33 cellular contexts compared by ENCODE assay signal in genomic region chr10:74262856-74263255, GRCh38.
"Had no signal": no experiment of that assay in that cellular context is flagged by ENCODE, and none has a peak within 500 bp of the region (broad histone marks: within the 10 kb centered on the region; RNA-seq: fewer than 3 reads in every experiment).

No MANE protein-coding gene starts in this region.

- H3K36me3 Mint-ChIP-seq: mesothelial cell of epicardium had no signal

- FAIRE-seq: kidney, pancreas, small intestine, TTC549 had no signal

- H3K9me3 Mint-ChIP-seq: activated CD4-positive, alpha-beta memory T cell treated with anti-CD3 and anti-CD28 coated beads, Interleukin-2, amount 10 ng/mL, durations not matched to agents 7 days and 5 days; activated CD4-positive, alpha-beta T cell treated with anti-CD3 and anti-CD28 coated beads, Interleukin-2, amount 10 ng/mL, durations not matched to agents 7 days and 5 days; activated naive CD4-positive, alpha-beta T cell treated with anti-CD3 and anti-CD28 coated beads for 36 hours; activated naive CD8-positive, alpha-beta T cell treated with anti-CD3 and anti-CD28 coated beads, Interleukin-2, amount 10 ng/mL, durations not matched to agents 7 days and 5 days; activated T-cell treated with anti-CD3 and anti-CD28 coated beads, Interleukin-2, amount 50 U/mL, for 24 hours; mesothelial cell of epicardium; stimulated activated memory B cell treated with anti-CD40 and anti-IgM and Interleukin-4, amounts not matched to agents 10 μg/mL and 1 μg/mL and 100 μg/mL, for 72 hours had no signal

- ATAC-seq: activated CD4-positive, CD25-positive, alpha-beta regulatory T cell treated with anti-CD3 and anti-CD28 coated beads, Interleukin-2, amount 50 U/mL, for 24 hours; left colon; naive thymus-derived CD4-positive, alpha-beta T cell; pancreas; stimulated activated memory B cell treated with anti-CD40 and anti-IgM and Interleukin-4, amounts not matched to agents 10 μg/mL and 1 μg/mL and 100 μg/mL, for 72 hours; upper lobe of right lung had no signal

- H3K27ac Mint-ChIP-seq: activated CD4-positive, alpha-beta memory T cell treated with anti-CD3 and anti-CD28 coated beads, Interleukin-2, amount 10 ng/mL, durations not matched to agents 7 days and 5 days; activated CD4-positive, alpha-beta T cell treated with anti-CD3 and anti-CD28 coated beads, Interleukin-2, amount 10 ng/mL, durations not matched to agents 7 days and 5 days; activated naive CD4-positive, alpha-beta T cell treated with anti-CD3 and anti-CD28 coated beads for 36 hours; activated naive CD8-positive, alpha-beta T cell treated with anti-CD3 and anti-CD28 coated beads, Interleukin-2, amount 10 ng/mL, durations not matched to agents 7 days and 5 days; activated T-cell treated with anti-CD3 and anti-CD28 coated beads, Interleukin-2, amount 50 U/mL, for 24 hours; mesothelial cell of epicardium; stimulated activated memory B cell treated with anti-CD40 and anti-IgM and Interleukin-4, amounts not matched to agents 10 μg/mL and 1 μg/mL and 100 μg/mL, for 72 hours had no signal

- DNase-seq: activated CD4-positive, alpha-beta memory T cell treated with anti-CD3 and anti-CD28 coated beads, Interleukin-2, amount 10 ng/mL, durations not matched to agents 7 days and 5 days; activated CD4-positive, alpha-beta T cell treated with anti-CD3 and anti-CD28 coated beads, Interleukin-2, amount 10 ng/mL, durations not matched to agents 7 days and 5 days; activated CD8-positive, alpha-beta memory T cell treated with anti-CD3 and anti-CD28 coated beads, Interleukin-2, amount 50 U/mL, for 48 hours; activated effector memory CD4-positive, alpha-beta T cell treated with Interleukin-2 at 50 U/mL for 16 hours; activated naive CD4-positive, alpha-beta T cell treated with anti-CD3 and anti-CD28 coated beads for 36 hours; activated naive CD8-positive, alpha-beta T cell treated with anti-CD3 and anti-CD28 coated beads, Interleukin-2, amount 10 ng/mL, durations not matched to agents 7 days and 5 days; activated T-cell treated with anti-CD3 and anti-CD28 coated beads, Interleukin-2, amount 50 U/mL, for 24 hours; amygdala; caudate nucleus; cortex of kidney; head of caudate nucleus; hippocampal formation; kidney; left colon; mammary epithelial cell; naive thymus-derived CD4-positive, alpha-beta T cell; pancreas; sigmoid colon; small intestine; stimulated activated CD4-positive, alpha-beta T cell treated with anti-CD3 and anti-CD28 coated beads, Interleukin-1b, Interleukin-23, amount 100 ng/mL, for 48 hours; stimulated activated CD4-positive, alpha-beta T cell treated with anti-CD3 and anti-CD28 coated beads, Interleukin-4, amount 100 ng/mL, for 4 hours; stimulated activated CD8-positive, alpha-beta memory T cell treated with anti-CD3 and anti-CD28 coated beads, Interleukin-4, amount 100 ng/mL, for 48 hours; stomach; T-helper 9 cell; thyroid gland; upper lobe of right lung; WERI-Rb-1 had no signal

- H3K27me3 Mint-ChIP-seq: activated CD4-positive, alpha-beta memory T cell treated with anti-CD3 and anti-CD28 coated beads, Interleukin-2, amount 10 ng/mL, durations not matched to agents 7 days and 5 days; activated CD4-positive, alpha-beta T cell treated with anti-CD3 and anti-CD28 coated beads, Interleukin-2, amount 10 ng/mL, durations not matched to agents 7 days and 5 days; activated naive CD8-positive, alpha-beta T cell treated with anti-CD3 and anti-CD28 coated beads, Interleukin-2, amount 10 ng/mL, durations not matched to agents 7 days and 5 days; activated T-cell treated with anti-CD3 and anti-CD28 coated beads, Interleukin-2, amount 50 U/mL, for 24 hours; naive thymus-derived CD4-positive, alpha-beta T cell; stimulated activated memory B cell treated with anti-CD40 and anti-IgM and Interleukin-4, amounts not matched to agents 10 μg/mL and 1 μg/mL and 100 μg/mL, for 72 hours had no signal

- H3K4me3 Mint-ChIP-seq: activated CD4-positive, alpha-beta memory T cell treated with anti-CD3 and anti-CD28 coated beads, Interleukin-2, amount 10 ng/mL, durations not matched to agents 7 days and 5 days; activated CD4-positive, alpha-beta T cell treated with anti-CD3 and anti-CD28 coated beads, Interleukin-2, amount 10 ng/mL, durations not matched to agents 7 days and 5 days; activated naive CD4-positive, alpha-beta T cell treated with anti-CD3 and anti-CD28 coated beads for 36 hours; activated naive CD8-positive, alpha-beta T cell treated with anti-CD3 and anti-CD28 coated beads, Interleukin-2, amount 10 ng/mL, durations not matched to agents 7 days and 5 days; activated T-cell treated with anti-CD3 and anti-CD28 coated beads, Interleukin-2, amount 50 U/mL, for 24 hours; mesothelial cell of epicardium; naive thymus-derived CD4-positive, alpha-beta T cell; stimulated activated memory B cell treated with anti-CD40 and anti-IgM and Interleukin-4, amounts not matched to agents 10 μg/mL and 1 μg/mL and 100 μg/mL, for 72 hours had no signal

- H3K4me3 ChIP-seq: esophagus muscularis mucosa, pancreas, prostate gland, sigmoid colon, stomach, thyroid gland, upper lobe of right lung had no signal
